Comparison of ENCODE assay signal across 15 cellular contexts in genomic region chr9:117771162-117771561, GRCh38.
"Had no signal": no experiment of that assay in that cellular context is flagged by ENCODE, and none has a peak within 500 bp of the region (broad histone marks: within the 10 kb centered on the region; RNA-seq: fewer than 3 reads in every experiment).

No MANE protein-coding gene starts in this region.

- H3K27ac ChIP-seq: lower lobe of right lung, spleen, tibial artery had no signal

- H3K4me3 ChIP-seq: lower lobe of right lung, spleen, tibial artery had no signal

- H3K4me1 Mint-ChIP-seq: activated naive CD4-positive, alpha-beta T cell treated with anti-CD3 and anti-CD28 coated beads, Interleukin-2, amount 50 U/mL, for 24 hours; stimulated activated memory B cell treated with anti-CD40 and anti-IgM and Interleukin-4, amounts not matched to agents 10 μg/mL and 1 μg/mL and 100 μg/mL, for 72 hours had no signal

- H3K27ac Mint-ChIP-seq: activated naive CD4-positive, alpha-beta T cell treated with anti-CD3 and anti-CD28 coated beads, Interleukin-2, amount 50 U/mL, for 24 hours; naive thymus-derived CD4-positive, alpha-beta T cell; stimulated activated memory B cell treated with anti-CD40 and anti-IgM and Interleukin-4, amounts not matched to agents 10 μg/mL and 1 μg/mL and 100 μg/mL, for 72 hours had no signal

- H3K4me3 Mint-ChIP-seq: activated naive CD4-positive, alpha-beta T cell treated with anti-CD3 and anti-CD28 coated beads, Interleukin-2, amount 50 U/mL, for 24 hours; stimulated activated memory B cell treated with anti-CD40 and anti-IgM and Interleukin-4, amounts not matched to agents 10 μg/mL and 1 μg/mL and 100 μg/mL, for 72 hours had no signal

- H3K9me3 ChIP-seq: lower lobe of right lung, spleen, tibial artery had no signal

- H3K36me3 ChIP-seq: lower lobe of right lung, spleen, tibial artery had no signal

- H3K4me1 ChIP-seq: lower lobe of right lung, tibial artery had no signal

- DNase-seq: activated CD4-positive, alpha-beta T cell treated with anti-CD3 and anti-CD28 coated beads, Interleukin-2, amount 50 U/mL, for 4 hours; activated effector memory CD4-positive, alpha-beta T cell treated with Interleukin-2 at 50 U/mL for 16 hours; activated T-cell treated with anti-CD3 and anti-CD28 coated beads, Interleukin-2, amount 50 U/mL, for 1 hour; central memory CD4-positive, alpha-beta T cell; cortex of kidney; effector CD8-positive, alpha-beta T cell; hypothalamus; lower lobe of right lung; naive thymus-derived CD4-positive, alpha-beta T cell; right cardiac atrium; spleen; stimulated activated CD4-positive, alpha-beta T cell treated with anti-CD3 and anti-CD28 coated beads, Interleukin-1b, Interleukin-23, amount 100 ng/mL, for 48 hours; tibial artery had no signal

- H3K36me3 Mint-ChIP-seq: activated naive CD4-positive, alpha-beta T cell treated with anti-CD3 and anti-CD28 coated beads, Interleukin-2, amount 50 U/mL, for 24 hours had no signal

- H3K27me3 ChIP-seq: tibial artery had no signal

- H3K9me3 Mint-ChIP-seq: activated naive CD4-positive, alpha-beta T cell treated with anti-CD3 and anti-CD28 coated beads, Interleukin-2, amount 50 U/mL, for 24 hours; stimulated activated memory B cell treated with anti-CD40 and anti-IgM and Interleukin-4, amounts not matched to agents 10 μg/mL and 1 μg/mL and 100 μg/mL, for 72 hours had no signal
